In the genomic region with DNA sequence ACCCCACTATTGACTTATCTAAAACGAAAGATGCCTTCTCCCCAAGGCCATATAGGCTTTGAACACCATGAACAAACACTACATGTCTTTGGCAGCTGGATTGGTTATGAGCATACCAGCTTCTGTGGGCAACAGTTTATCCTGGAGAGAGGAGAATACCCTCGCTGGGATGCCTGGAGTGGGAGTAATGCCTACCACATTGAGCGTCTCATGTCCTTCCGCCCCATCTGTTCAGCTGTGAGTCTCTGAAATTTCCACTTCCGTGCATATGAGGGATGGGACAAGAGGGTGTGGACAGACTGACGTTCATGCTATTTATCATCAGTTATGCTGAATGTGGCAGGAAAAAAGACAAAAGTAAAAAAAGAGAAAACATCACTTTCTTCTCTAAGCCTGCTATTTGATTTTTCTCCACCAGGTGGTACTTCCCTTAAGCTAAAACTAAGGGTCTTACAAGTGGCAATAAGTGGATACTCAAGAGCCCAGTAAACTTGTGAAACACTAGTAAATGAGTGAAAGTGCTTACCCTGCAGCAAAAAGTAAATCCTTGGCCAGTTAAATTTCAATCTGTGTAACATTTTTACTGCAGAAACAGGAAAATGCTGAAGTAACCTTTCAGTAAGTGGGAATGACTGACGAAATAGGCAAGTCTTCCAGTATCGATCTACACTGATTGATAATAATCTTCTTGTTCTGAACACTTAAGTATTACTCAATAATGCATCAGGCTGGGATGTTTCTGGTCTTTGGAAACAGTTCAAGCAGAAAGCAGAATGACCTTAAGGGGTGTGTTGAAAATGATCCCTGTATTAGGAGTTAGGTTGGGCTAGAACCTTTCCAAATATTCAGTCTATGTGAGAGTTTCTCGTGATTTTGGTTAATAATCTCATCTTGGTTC, we compare ENCODE assay signal across 1 cellular context.
TF ChIP-seq lines count a peak whose summit lies in the region.

No MANE protein-coding gene starts in this region.

TF ChIP-seq in K562, 482 proteins besides CTCF, POLR2A, EP300 and RAD21:
- TF ChIP-seq SMC3 (conservative IDR thresholded peaks at IDR 0.05; ENCODE audit: insufficient read depth, low read depth, low read length) (0 out of 2 replicates have a peak, but pooled peaks have one; percentile 23), ZNF75A (CRISPR knock-in tag; IDR thresholded peaks at IDR 0.05) (no peak), CEBPG (CRISPR knock-in tag; IDR thresholded peaks at IDR 0.05) (no peak), CEBPG (tag; conservative IDR thresholded peaks at IDR 0.05 in 1 of 2, IDR thresholded peaks at IDR 0.05 in 1 of 2) (0 out of 4 replicates have a peak, but pooled peaks of 1 of the 2 experiments have one; percentile 32), CHAMP1 (IDR thresholded peaks at IDR 0.05) (no peak), MEIS2 (IDR thresholded peaks at IDR 0.05; ENCODE audit: partially characterized antibody) (peak; percentile 19), CEBPB (tag; IDR thresholded peaks at IDR 0.05) (peak; percentile 54; the same call in 1 of the 2 replicates)
